18 cellular contexts compared by ENCODE assay signal in the genomic region with DNA sequence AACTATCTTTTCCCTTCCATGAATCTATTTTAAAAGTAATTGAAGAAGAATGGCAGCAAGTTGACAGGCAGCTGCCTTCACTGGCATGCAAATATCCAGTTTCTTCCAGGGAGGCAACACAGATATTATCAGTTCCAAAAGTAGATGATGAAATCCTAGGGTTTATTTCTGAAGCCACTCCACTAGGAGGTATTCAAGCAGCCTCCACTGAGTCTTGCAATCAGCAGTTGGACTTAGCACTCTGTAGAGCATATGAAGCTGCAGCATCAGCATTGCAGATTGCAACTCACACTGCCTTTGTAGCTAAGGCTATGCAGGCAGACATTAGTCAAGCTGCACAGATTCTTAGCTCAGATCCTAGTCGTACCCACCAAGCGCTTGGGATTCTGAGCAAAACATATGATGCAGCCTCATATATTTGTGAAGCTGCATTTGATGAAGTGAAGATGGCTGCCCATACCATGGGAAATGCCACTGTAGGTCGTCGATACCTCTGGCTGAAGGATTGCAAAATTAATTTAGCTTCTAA. TPM values are rescaled to one million over a fixed set of nuclear protein-coding genes. Genes with fewer than 3 reads are reported as not detected.
DNase-seq lines count a peak whose midpoint lies in the region; ATAC-seq, FAIRE-seq and TF ChIP-seq lines count a peak whose summit lies in the region.
"Had no signal": no experiment of that assay in that cellular context is flagged by ENCODE, and none has a peak within 500 bp of the region (broad histone marks: within the 10 kb centered on the region; RNA-seq: fewer than 3 reads in every experiment).

No MANE protein-coding gene starts in this region.

- ATAC-seq in right lobe of liver = peak; percentile 74 to 85 (median 81)
- ATAC-seq in activated T-cell treated with anti-CD3 and anti-CD28 coated beads, Interleukin-2, amount 50 U/mL, for 72 hours (replicated peaks in 1 of 2) = no peak
- ATAC-seq: activated CD8-positive, alpha-beta memory T cell treated with anti-CD3 and anti-CD28 coated beads, Interleukin-2, amount 10 ng/mL, durations not matched to agents 7 days and 5 days; PC-3 had no signal

- H3K36me3 Mint-ChIP-seq in activated T-cell treated with anti-CD3 and anti-CD28 coated beads, Interleukin-2, amount 50 U/mL, for 72 hours (ENCODE audit: insufficient read depth in 2 of 2) = peaks cover 4 to 49% of the 10 kb centered on the region in 2 donors

- no peak for TF ChIP-seq CTCF in astrocyte of the spinal cord (IDR thresholded peaks at IDR 0.05; ENCODE audit: low read depth, low read length)
- TF ChIP-seq CTCF in right lobe of liver (IDR thresholded peaks at IDR 0.05) = no peak

- no peaks in the 10 kb centered on the region for H3K9me3 ChIP-seq in right lobe of liver
- H3K9me3 ChIP-seq: testis had no signal

- H3K4me1 ChIP-seq in right lobe of liver = peaks cover 0 to 51% (median 12%) of the 10 kb centered on the region in 4 donors
- H3K4me1 ChIP-seq: testis had no signal

- TF ChIP-seq POLR2A in GM12891 (IDR thresholded peaks at IDR 0.05; ENCODE audit: low read depth, low read length) = no peak
- TF ChIP-seq POLR2A in right lobe of liver (IDR thresholded peaks at IDR 0.05) = no peak

- H3K4me3 ChIP-seq in astrocyte of the spinal cord (ENCODE audit: low read depth, low read length) (no peak overlapping the region), right lobe of liver (no peak overlapping the region)
- H3K4me3 ChIP-seq: testis had no signal

- no peak overlapping the region for H3K27ac Mint-ChIP-seq in activated T-cell treated with anti-CD3 and anti-CD28 coated beads, Interleukin-2, amount 50 U/mL, for 72 hours
- H3K27ac Mint-ChIP-seq: activated CD8-positive, alpha-beta memory T cell treated with anti-CD3 and anti-CD28 coated beads, Interleukin-2, amount 10 ng/mL, durations not matched to agents 7 days and 5 days had no signal

- H3K36me3 ChIP-seq in right lobe of liver = peaks cover 0 to 16% (median 2%) of the 10 kb centered on the region in 4 donors

- intact Hi-C loops in right lobe of liver (cut with DNase I) = no loop called here
- intact Hi-C loops in posterior vena cava (cut with DNase I) = no loop called here

- no peaks in the 10 kb centered on the region for H3K9me3 Mint-ChIP-seq in activated T-cell treated with anti-CD3 and anti-CD28 coated beads, Interleukin-2, amount 50 U/mL, for 72 hours

- in situ Hi-C loops in astrocyte of the spinal cord (cut with HindIII; ENCODE audit: low sequenced_read_pairs) = no loop called here

- DNase-seq in AG08395 (ENCODE audit: low spot score) = peak; percentile 7
- DNase-seq in GM12891 (ENCODE audit: insufficient read length, low spot score) = no peak
- peak; percentile 26 for DNase-seq in astrocyte of the spinal cord (ENCODE audit: low read depth, low spot score)
- peak in 1 of 3 donors; percentile 57 for DNase-seq in right lobe of liver
- no peak for DNase-seq in NCI-H524 (lab: John Stamatoyannopoulos, UW)
- DNase-seq in posterior vena cava (ENCODE audit: low spot score) = no peak
- DNase-seq in activated T-cell treated with anti-CD3 and anti-CD28 coated beads, Interleukin-2, amount 50 U/mL, for 72 hours = no peak
- DNase-seq in NCI-H1436 treated with DMSO at 0.1 percent for 48 hours (lab: John Stamatoyannopoulos, UW) = no peak
- DNase-seq: activated CD8-positive, alpha-beta memory T cell treated with anti-CD3 and anti-CD28 coated beads, Interleukin-2, amount 10 ng/mL, durations not matched to agents 7 days and 5 days; activated naive CD4-positive, alpha-beta T cell treated with Interleukin-2 at 50 U/mL for 16 hours; EL; glutamatergic neuron; kidney; PC-3; posterior cingulate gyrus; testis had no signal

- peaks cover 6% of the 10 kb centered on the region for H3K4me1 Mint-ChIP-seq in activated T-cell treated with anti-CD3 and anti-CD28 coated beads, Interleukin-2, amount 50 U/mL, for 72 hours (ENCODE audit: low read depth)

- no peaks in the 10 kb centered on the region for H3K27me3 ChIP-seq in right lobe of liver
- H3K27me3 ChIP-seq: testis had no signal

- peak overlapping the region in 2 of 3 donors; percentile 20 to 30 for H3K27ac ChIP-seq in right lobe of liver
- H3K27ac ChIP-seq: testis, VCaP had no signal

- H3K27me3 Mint-ChIP-seq in activated T-cell treated with anti-CD3 and anti-CD28 coated beads, Interleukin-2, amount 50 U/mL, for 72 hours (ENCODE audit: low read depth) = no peaks in the 10 kb centered on the region
- H3K27me3 Mint-ChIP-seq: activated CD8-positive, alpha-beta memory T cell treated with anti-CD3 and anti-CD28 coated beads, Interleukin-2, amount 10 ng/mL, durations not matched to agents 7 days and 5 days had no signal

- H3K4me3 Mint-ChIP-seq in activated T-cell treated with anti-CD3 and anti-CD28 coated beads, Interleukin-2, amount 50 U/mL, for 72 hours = no peak overlapping the region
- H3K4me3 Mint-ChIP-seq: activated CD8-positive, alpha-beta memory T cell treated with anti-CD3 and anti-CD28 coated beads, Interleukin-2, amount 10 ng/mL, durations not matched to agents 7 days and 5 days had no signal

- 50% methylated on average over 4 of the region's 4 CpGs for WGBS in right lobe of liver (ENCODE audit: insufficient coverage, low coverage, low lambda C conversion rate, missing lambda C conversion rate)

- peak; percentile 38 for FAIRE-seq in GM12891 (lab: Jason Lieb, UNC)
- FAIRE-seq: HTR-8/SVneo, kidney had no signal

TF ChIP-seq in GM12891, 5 proteins besides CTCF, POLR2A, EP300 and RAD21:
- no peak for TF ChIP-seq PAX5 (IDR thresholded peaks at IDR 0.05; ENCODE audit: insufficient read depth, low read length, severe bottlenecking)
- 0 out of 2 replicates have a peak, but pooled peaks have one; percentile 21 for TF ChIP-seq POLR2AphosphoS5 (IDR thresholded peaks at IDR 0.05; ENCODE audit: low read depth, low read length)

RNA-seq across cellular contexts. Expression of a gene that starts 18.4 kb away (rescaled TPM):
- polyA plus RNA-seq in GM12891 (2012; ENCODE audit: low read depth, missing spikeins) = 79.8 TPM
- total RNA-seq in right lobe of liver = 10 to 100 TPM; 19.8 to 43.2 (median 29.9) TPM
- 10 to 100 TPM; 25.8 to 28.0 TPM for total RNA-seq in posterior vena cava
- total RNA-seq in activated T-cell treated with anti-CD3 and anti-CD28 coated beads, Interleukin-2, amount 50 U/mL, for 72 hours = 100 to 1,000 TPM; 236 to 248 TPM

RNA-seq across cellular contexts. Expression of a gene that starts 59.7 kb away (rescaled TPM):
- 590 TPM for polyA plus RNA-seq in GM12891 (2012; ENCODE audit: low read depth, missing spikeins)
- total RNA-seq in right lobe of liver (100 to 1,000 TPM; 257 to 421 (median 267) TPM), posterior vena cava (100 to 1,000 TPM; 319 to 337 TPM)
- 100 to 1,000 TPM; 579 to 697 TPM for total RNA-seq in activated T-cell treated with anti-CD3 and anti-CD28 coated beads, Interleukin-2, amount 50 U/mL, for 72 hours

Comparison
In these comparisons a context has a peak if more than half of its experiments do, and no peak if none do; other contexts are left out.
1. DNase-seq: peak in AG08395 (single experiment) and astrocyte of the spinal cord (single experiment); none in GM12891 (single experiment), NCI-H524 (0 of 2), posterior vena cava (single experiment), activated T-cell treated with anti-CD3 and anti-CD28 coated beads, Interleukin-2, amount 50 U/mL, for 72 hours (0 of 2) and NCI-H1436 treated with DMSO at 0.1 percent for 48 hours (single experiment).
2. ATAC-seq: peak in right lobe of liver (4 of 4); none in activated T-cell treated with anti-CD3 and anti-CD28 coated beads, Interleukin-2, amount 50 U/mL, for 72 hours (0 of 2).
3. RNA of a gene that starts 18.4 kb away (total RNA-seq): 236 to 248 TPM in activated T-cell treated with anti-CD3 and anti-CD28 coated beads, Interleukin-2, amount 50 U/mL, for 72 hours; 19.8 to 43.2 TPM in right lobe of liver and 25.8 to 28.0 TPM in posterior vena cava; every median in the first group is over 4 times any median in the second.